ENCODE assay signal across 11 cellular contexts in genomic region chr4:110108470-110108869, GRCh38.
A peak's percentile ranks its signal among the peaks of the same experiment; 100 is the strongest.
DNase-seq lines count a peak whose midpoint lies in the region; ATAC-seq and TF ChIP-seq lines count a peak whose summit lies in the region.
"Had no signal": no experiment of that assay in that cellular context is flagged by ENCODE, and none has a peak within 500 bp of the region (broad histone marks: within the 10 kb centered on the region; RNA-seq: fewer than 3 reads in every experiment).

No MANE protein-coding gene starts in this region.

- in situ Hi-C loops in GM23248 (cut with MboI) = no loop called here

- no peaks in the 10 kb centered on the region for H3K79me2 ChIP-seq in OCI-LY7 (ENCODE audit: insufficient read depth, low read depth, low read length)
- H3K79me2 ChIP-seq in GM23248 (ENCODE audit: insufficient read depth) = no peaks in the 10 kb centered on the region

- H3K27ac ChIP-seq in OCI-LY7 (ENCODE audit: low read depth, low read length, poor library complexity, severe bottlenecking) (no peak overlapping the region), GM23248 (no peak overlapping the region)
- H3K27ac ChIP-seq: C4-2B had no signal

- peaks cover 40% of the 10 kb centered on the region for H3K36me3 ChIP-seq in OCI-LY7 (ENCODE audit: insufficient read depth, low read length)
- H3K36me3 ChIP-seq in GM23248 (ENCODE audit: low read depth) = no peaks in the 10 kb centered on the region; the same call in 1 of the 2 replicates

- BruUV-seq in OCI-LY7 (replicated peaks; lab: Mats Ljungman, UMichigan) = no TSS peak

- no peak overlapping the region for H2AFZ ChIP-seq in OCI-LY7 (ENCODE audit: low read length)
- H2AFZ ChIP-seq in GM23248 = no peak overlapping the region

- H3K27me3 Mint-ChIP-seq in activated T-helper 1 cell treated with anti-CD3 and anti-CD28 coated beads, Interleukin-12 subunit alpha, Interleukin-12 subunit beta, Interleukin-2, Interleukin-4 antibody, amounts not matched to agents 30 ng/mL and 10 ng/mL and 1 ng/mL, durations not matched to agents 14 hours and 24 hours and 36 hours (ENCODE audit: insufficient read depth) = no peaks in the 10 kb centered on the region

- TF ChIP-seq CTCF in OCI-LY7 (conservative IDR thresholded peaks at IDR 0.05; ENCODE audit: low read length) = no peak

- no peaks in the 10 kb centered on the region for H3K27me3 ChIP-seq in GM23248 (replicated peaks; ENCODE audit: insufficient read depth)

- CTCF ChIA-PET in OCI-LY7 (lab: Charles Lee; ENCODE audit: unreplicated experiment) = no interaction called here

- H3K36me3 Mint-ChIP-seq in activated T-helper 1 cell treated with anti-CD3 and anti-CD28 coated beads, Interleukin-12 subunit alpha, Interleukin-12 subunit beta, Interleukin-2, Interleukin-4 antibody, amounts not matched to agents 30 ng/mL and 10 ng/mL and 1 ng/mL, durations not matched to agents 14 hours and 24 hours and 36 hours (ENCODE audit: low read depth) = peaks cover 21% of the 10 kb centered on the region

- no peaks in the 10 kb centered on the region for H3K9me3 ChIP-seq in OCI-LY7 (ENCODE audit: low read length)
- H3K9me3 ChIP-seq in GM23248 (ENCODE audit: low read depth) = no peaks in the 10 kb centered on the region

- POLR2A ChIA-PET in OCI-LY7 (lab: Charles Lee) = interaction anchor here (0.5 kb wide), 1 partner anchor 19 kb away, joined by 3 read pairs; no protein-coding TSS in a partner anchor

- no peak overlapping the region for H3K4me3 Mint-ChIP-seq in activated T-helper 1 cell treated with anti-CD3 and anti-CD28 coated beads, Interleukin-12 subunit alpha, Interleukin-12 subunit beta, Interleukin-2, Interleukin-4 antibody, amounts not matched to agents 30 ng/mL and 10 ng/mL and 1 ng/mL, durations not matched to agents 14 hours and 24 hours and 36 hours

- H3K4me2 ChIP-seq in OCI-LY7 (ENCODE audit: low read length) (no peak overlapping the region), GM23248 (ENCODE audit: unreplicated experiment) (no peak overlapping the region)

- WGBS in GM23248 (ENCODE audit: low coverage in 1 of 2, low lambda C conversion rate in 2 of 2, missing lambda C conversion rate in 2 of 2), 2 experiments = 91 to 94% methylated on average over 3 of the region's 3 CpGs

- no peaks in the 10 kb centered on the region for H3K4me1 ChIP-seq in OCI-LY7 (ENCODE audit: insufficient read depth, low read length, poor library complexity, severe bottlenecking)
- peaks cover 36% of the 10 kb centered on the region for H3K4me1 ChIP-seq in GM23248 (ENCODE audit: insufficient read depth)

- H3K9ac ChIP-seq in GM23248 = no peak overlapping the region

- peak; percentile 76 for ATAC-seq in GM19324 (IDR thresholded peaks at IDR 0.05; ENCODE audit: low FRiP score, unreplicated experiment)
- ATAC-seq in HG02973 (IDR thresholded peaks at IDR 0.05; ENCODE audit: unreplicated experiment) = peak; percentile 71

- H3K9me2 ChIP-seq in OCI-LY7 (ENCODE audit: insufficient read depth, low read length) (no peaks in the 10 kb centered on the region), GM23248 (ENCODE audit: insufficient read depth) (no peaks in the 10 kb centered on the region)

- H3K4me3 ChIP-seq in OCI-LY7 (ENCODE audit: low read depth, low read length, poor library complexity, severe bottlenecking) (no peak overlapping the region), GM23248 (no peak overlapping the region)

- DNase-seq in DMS53 (lab: John Stamatoyannopoulos, UW) (peak; percentile 55), OCI-LY7 (ENCODE audit: low spot score) (peak; percentile 4), GM23248 (no peak), occipital lobe (lab: John Stamatoyannopoulos, UW) (no peak)
- DNase-seq in activated T-helper 1 cell treated with anti-CD3 and anti-CD28 coated beads, Interleukin-12 subunit alpha, Interleukin-12 subunit beta, Interleukin-2, Interleukin-4 antibody, amounts not matched to agents 30 ng/mL and 10 ng/mL and 1 ng/mL, durations not matched to agents 14 hours and 24 hours and 36 hours (ENCODE audit: low spot score) = no peak
- no peak for DNase-seq in activated CD4-positive, alpha-beta T cell treated with anti-CD3 and anti-CD28 coated beads for 1 hour
- DNase-seq: NCI-H1436 treated with DMSO at 0.1 percent for 48 hours, T-helper 1 cell had no signal

- peaks cover 5% of the 10 kb centered on the region; the same call in 1 of the 2 replicates for H3F3A ChIP-seq in GM23248 (ENCODE audit: insufficient read depth)

- no peaks in the 10 kb centered on the region for H3K9me3 Mint-ChIP-seq in activated T-helper 1 cell treated with anti-CD3 and anti-CD28 coated beads, Interleukin-12 subunit alpha, Interleukin-12 subunit beta, Interleukin-2, Interleukin-4 antibody, amounts not matched to agents 30 ng/mL and 10 ng/mL and 1 ng/mL, durations not matched to agents 14 hours and 24 hours and 36 hours

- H4K20me1 ChIP-seq in OCI-LY7 (ENCODE audit: insufficient read depth, low read length) = no peaks in the 10 kb centered on the region
- no peaks in the 10 kb centered on the region for H4K20me1 ChIP-seq in GM23248 (ENCODE audit: insufficient read depth)

- no peak overlapping the region for H3K27ac Mint-ChIP-seq in activated T-helper 1 cell treated with anti-CD3 and anti-CD28 coated beads, Interleukin-12 subunit alpha, Interleukin-12 subunit beta, Interleukin-2, Interleukin-4 antibody, amounts not matched to agents 30 ng/mL and 10 ng/mL and 1 ng/mL, durations not matched to agents 14 hours and 24 hours and 36 hours

- intact Hi-C loops in OCI-LY7 (cut with micrococcal nuclease; ENCODE audit: unreplicated experiment) = no loop called here
- intact Hi-C loops in activated T-helper 1 cell treated with anti-CD3 and anti-CD28 coated beads, Interleukin-12 subunit alpha, Interleukin-12 subunit beta, Interleukin-2, Interleukin-4 antibody, amounts not matched to agents 30 ng/mL and 10 ng/mL and 1 ng/mL, durations not matched to agents 14 hours and 24 hours and 36 hours (cut with micrococcal nuclease) = no loop called here

- peaks cover 18% of the 10 kb centered on the region for H3K4me1 Mint-ChIP-seq in activated T-helper 1 cell treated with anti-CD3 and anti-CD28 coated beads, Interleukin-12 subunit alpha, Interleukin-12 subunit beta, Interleukin-2, Interleukin-4 antibody, amounts not matched to agents 30 ng/mL and 10 ng/mL and 1 ng/mL, durations not matched to agents 14 hours and 24 hours and 36 hours (ENCODE audit: low read depth)

Comparison
In these comparisons a context has a peak if more than half of its experiments do, and no peak if none do; other contexts are left out.
1. DNase-seq: peak in DMS53 (single experiment) and OCI-LY7 (single experiment); none in GM23248 (single experiment), activated T-helper 1 cell treated with anti-CD3 and anti-CD28 coated beads, Interleukin-12 subunit alpha, Interleukin-12 subunit beta, Interleukin-2, Interleukin-4 antibody, amounts not matched to agents 30 ng/mL and 10 ng/mL and 1 ng/mL, durations not matched to agents 14 hours and 24 hours and 36 hours (single experiment), activated CD4-positive, alpha-beta T cell treated with anti-CD3 and anti-CD28 coated beads for 1 hour (single experiment) and occipital lobe (single experiment).